Comparison of ENCODE assay signal across 14 cellular contexts in genomic region chr6:14734052-14734415, GRCh38.
DNase-seq lines count a peak whose midpoint lies in the region; ATAC-seq and TF ChIP-seq lines count a peak whose summit lies in the region.
"Had no signal": no experiment of that assay in that cellular context is flagged by ENCODE, and none has a peak within 500 bp of the region (broad histone marks: within the 10 kb centered on the region; RNA-seq: fewer than 3 reads in every experiment).

No MANE protein-coding gene starts in this region.

- 54% methylated on average over 2 of the region's 2 CpGs for WGBS in smooth muscle cell (ENCODE audit: low lambda C conversion rate)

- H3K27ac Mint-ChIP-seq in activated CD4-positive, alpha-beta T cell treated with anti-CD3 and anti-CD28 coated beads, Interleukin-2, amount 10 ng/mL, durations not matched to agents 7 days and 5 days, result peak overlapping the region; percentile 81
- peak overlapping the region; percentile 75 for H3K27ac Mint-ChIP-seq in dendritic cell treated with granulocyte-macrophage colony-stimulating factor and Interleukin-4, amounts not matched to agents 40 ng/mL and 50 ng/mL, for 4 days
- H3K27ac Mint-ChIP-seq: GM23338 had no signal

- H3K9me3 Mint-ChIP-seq in activated CD4-positive, alpha-beta T cell treated with anti-CD3 and anti-CD28 coated beads, Interleukin-2, amount 10 ng/mL, durations not matched to agents 7 days and 5 days, result peaks cover 12% of the 10 kb centered on the region
- H3K9me3 Mint-ChIP-seq in dendritic cell treated with granulocyte-macrophage colony-stimulating factor and Interleukin-4, amounts not matched to agents 40 ng/mL and 50 ng/mL, for 4 days, result no peaks in the 10 kb centered on the region
- H3K9me3 Mint-ChIP-seq: GM23338 had no signal

- peak overlapping the region; percentile 38 for H3K4me2 ChIP-seq in smooth muscle cell
- H3K4me2 ChIP-seq: GM23338 had no signal

- H3K9me3 ChIP-seq in RWPE2 (ENCODE audit: severe bottlenecking) (no peaks in the 10 kb centered on the region), smooth muscle cell (replicated peaks; ENCODE audit: low read depth) (no peaks in the 10 kb centered on the region)
- H3K9me3 ChIP-seq: uterus had no signal

- DNase-seq in activated CD4-positive, alpha-beta T cell treated with anti-CD3 and anti-CD28 coated beads, Interleukin-2, amount 10 ng/mL, durations not matched to agents 7 days and 5 days, result no peak
- no peak for DNase-seq in activated CD4-positive, alpha-beta T cell treated with anti-CD3 and anti-CD28 coated beads, Interleukin-2, amount 50 U/mL, for 1 hour
- DNase-seq in RWPE2 (ENCODE audit: low spot score) (no peak), smooth muscle cell (lab: John Stamatoyannopoulos, UW; ENCODE audit: unreplicated experiment) (no peak)
- DNase-seq: DND-41, NCI-H1092, NCI-H510A treated with DMSO at 0.1 percent for 48 hours, uterus had no signal

- no peak for ATAC-seq in RWPE2 (ENCODE audit: low read depth)
- ATAC-seq in HG03108 (IDR thresholded peaks at IDR 0.05; ENCODE audit: unreplicated experiment), result no peak
- no peak for ATAC-seq in HG03342 (IDR thresholded peaks at IDR 0.05; ENCODE audit: unreplicated experiment)
- ATAC-seq in HG03442 (IDR thresholded peaks at IDR 0.05; ENCODE audit: unreplicated experiment), result no peak
- ATAC-seq: GM23338, Right ventricle myocardium inferior had no signal

- H3K27ac ChIP-seq in RWPE2 (ENCODE audit: poor library complexity, severe bottlenecking) (peak overlapping the region; percentile 99), smooth muscle cell (ENCODE audit: low read depth) (peak overlapping the region; percentile 88)
- H3K27ac ChIP-seq: uterus had no signal

- H4K20me1 ChIP-seq in smooth muscle cell (ENCODE audit: low read depth), result no peaks in the 10 kb centered on the region

- TF ChIP-seq CTCF in RWPE2 (IDR thresholded peaks at IDR 0.05; ENCODE audit: poor library complexity, severe bottlenecking) (no peak), smooth muscle cell (IDR thresholded peaks at IDR 0.05; ENCODE audit: borderline replicate concordance, insufficient read depth, poor library complexity, severe bottlenecking) (no peak)

- peaks cover 16% of the 10 kb centered on the region for H3K36me3 Mint-ChIP-seq in activated CD4-positive, alpha-beta T cell treated with anti-CD3 and anti-CD28 coated beads, Interleukin-2, amount 10 ng/mL, durations not matched to agents 7 days and 5 days (ENCODE audit: low read depth)
- H3K36me3 Mint-ChIP-seq in dendritic cell treated with granulocyte-macrophage colony-stimulating factor and Interleukin-4, amounts not matched to agents 40 ng/mL and 50 ng/mL, for 4 days (ENCODE audit: low read depth), result no peaks in the 10 kb centered on the region

- H3F3A ChIP-seq in smooth muscle cell (ENCODE audit: low read depth), result peaks cover 7% of the 10 kb centered on the region

- H3K79me2 ChIP-seq in smooth muscle cell (ENCODE audit: low read depth), result no peaks in the 10 kb centered on the region

- POLR2A ChIA-PET in activated CD4-positive, alpha-beta T cell treated with anti-CD3 and anti-CD28 coated beads, Interleukin-2, amount 10 ng/mL, durations not matched to agents 7 days and 5 days (lab: Charles Lee), result no interaction called here

- CTCF ChIA-PET in activated CD4-positive, alpha-beta T cell treated with anti-CD3 and anti-CD28 coated beads, Interleukin-2, amount 10 ng/mL, durations not matched to agents 7 days and 5 days (lab: Charles Lee), result interaction anchor here (1.7 kb wide), 1 partner anchor 10 kb away, joined by 6 read pairs; no protein-coding TSS in a partner anchor

- H3K9ac ChIP-seq in smooth muscle cell (ENCODE audit: low read depth), result peak overlapping the region; percentile 70

- no peak overlapping the region for H2AFZ ChIP-seq in smooth muscle cell (ENCODE audit: low read depth)
- H2AFZ ChIP-seq: GM23338 had no signal

- H3K4me3 ChIP-seq in RWPE2 (ENCODE audit: severe bottlenecking) (no peak overlapping the region), smooth muscle cell (no peak overlapping the region)
- H3K4me3 ChIP-seq: GM23338, uterus had no signal

- H3K4me1 ChIP-seq in RWPE2 (ENCODE audit: insufficient read depth, poor library complexity, severe bottlenecking), result peaks cover 30% of the 10 kb centered on the region
- H3K4me1 ChIP-seq in smooth muscle cell (ENCODE audit: low read depth), result peaks cover 12% of the 10 kb centered on the region
- H3K4me1 ChIP-seq: uterus had no signal

- H3K4me1 Mint-ChIP-seq in activated CD4-positive, alpha-beta T cell treated with anti-CD3 and anti-CD28 coated beads, Interleukin-2, amount 10 ng/mL, durations not matched to agents 7 days and 5 days, result peaks cover 89% of the 10 kb centered on the region
- H3K4me1 Mint-ChIP-seq in dendritic cell treated with granulocyte-macrophage colony-stimulating factor and Interleukin-4, amounts not matched to agents 40 ng/mL and 50 ng/mL, for 4 days (ENCODE audit: low read depth), result peaks cover 75% of the 10 kb centered on the region

- no peak overlapping the region for H3K4me3 Mint-ChIP-seq in activated CD4-positive, alpha-beta T cell treated with anti-CD3 and anti-CD28 coated beads, Interleukin-2, amount 10 ng/mL, durations not matched to agents 7 days and 5 days
- no peak overlapping the region for H3K4me3 Mint-ChIP-seq in dendritic cell treated with granulocyte-macrophage colony-stimulating factor and Interleukin-4, amounts not matched to agents 40 ng/mL and 50 ng/mL, for 4 days
- H3K4me3 Mint-ChIP-seq: GM23338 had no signal

- H3K27me3 ChIP-seq in RWPE2 (ENCODE audit: insufficient read depth, poor library complexity, severe bottlenecking), result no peaks in the 10 kb centered on the region
- no peaks in the 10 kb centered on the region for H3K27me3 ChIP-seq in smooth muscle cell (ENCODE audit: low read depth)
- H3K27me3 ChIP-seq: uterus had no signal

- intact Hi-C loops in dendritic cell treated with granulocyte-macrophage colony-stimulating factor and Interleukin-4, amounts not matched to agents 40 ng/mL and 50 ng/mL, for 4 days (cut with micrococcal nuclease), result no loop called here

- H3K36me3 ChIP-seq in RWPE2 (ENCODE audit: low read depth) (no peaks in the 10 kb centered on the region), smooth muscle cell (ENCODE audit: low read depth) (no peaks in the 10 kb centered on the region)
- H3K36me3 ChIP-seq: uterus had no signal

- H3K27me3 Mint-ChIP-seq in activated CD4-positive, alpha-beta T cell treated with anti-CD3 and anti-CD28 coated beads, Interleukin-2, amount 10 ng/mL, durations not matched to agents 7 days and 5 days, result no peaks in the 10 kb centered on the region
- H3K27me3 Mint-ChIP-seq in dendritic cell treated with granulocyte-macrophage colony-stimulating factor and Interleukin-4, amounts not matched to agents 40 ng/mL and 50 ng/mL, for 4 days, result peaks cover 2% of the 10 kb centered on the region
